Comparison of ENCODE assay signal across 1 cellular context in genomic region chr3:196180346-196180745, GRCh38.
TF ChIP-seq lines count a peak whose summit lies in the region.

No MANE protein-coding gene starts in this region.

TF ChIP-seq in GM12878, 131 proteins besides CTCF, POLR2A, EP300 and RAD21:
- no peak for TF ChIP-seq RBBP5 (conservative IDR thresholded peaks at IDR 0.05)
- TF ChIP-seq ZSCAN29 (IDR thresholded peaks at IDR 0.05) = no peak
- TF ChIP-seq NR2F1 (conservative IDR thresholded peaks at IDR 0.05) = no peak
- no peak for TF ChIP-seq CEBPB (IDR thresholded peaks at IDR 0.05; ENCODE audit: borderline replicate concordance in 1 of 2, low read depth in 2 of 2, low read length in 2 of 2)
- no peak for TF ChIP-seq SPI1 (IDR thresholded peaks at IDR 0.05; ENCODE audit: borderline replicate concordance, insufficient read depth, low read depth, low read length)
- TF ChIP-seq BCL11A (IDR thresholded peaks at IDR 0.05; ENCODE audit: low read depth, low read length) = no peak
- no peak for TF ChIP-seq MYC (IDR thresholded peaks at IDR 0.05; ENCODE audit: insufficient read depth, insufficient read length, insufficient replicate concordance, low read length, severe bottlenecking)
- TF ChIP-seq PRDM15 (CRISPR knock-in tag; IDR thresholded peaks at IDR 0.05) = no peak
- no peak for TF ChIP-seq BCL3 (IDR thresholded peaks at IDR 0.05; ENCODE audit: borderline replicate concordance, insufficient read depth, low read depth, low read length, poor library complexity, severe bottlenecking)
- no peak for TF ChIP-seq USF1 (IDR thresholded peaks at IDR 0.05; ENCODE audit: borderline replicate concordance, extremely low read length, insufficient read depth, low read depth, low read length)
- TF ChIP-seq CBX5 (IDR thresholded peaks at IDR 0.05; ENCODE audit: low read depth) = no peak
- TF ChIP-seq SRF (IDR thresholded peaks at IDR 0.05; ENCODE audit: low read depth in 2 of 2, low read length in 2 of 2) = no peak
- no peak for TF ChIP-seq YY1 (IDR thresholded peaks at IDR 0.05; ENCODE audit: low read depth, low read length)
- TF ChIP-seq BHLHE40 (IDR thresholded peaks at IDR 0.05; ENCODE audit: borderline replicate concordance in 1 of 2, low read depth in 2 of 2, low read length in 1 of 2) = no peak
- TF ChIP-seq TAF1 (IDR thresholded peaks at IDR 0.05; ENCODE audit: borderline replicate concordance, low read depth, low read length) = no peak
- TF ChIP-seq POLR2AphosphoS2 (IDR thresholded peaks at IDR 0.05; ENCODE audit: low read depth, low read length) = no peak
- no peak for TF ChIP-seq MAX (IDR thresholded peaks at IDR 0.05; ENCODE audit: low read depth, low read length)
- TF ChIP-seq PAX5 (IDR thresholded peaks at IDR 0.05; ENCODE audit: borderline replicate concordance, low read depth, low read length) = no peak
TF ChIP-seq in GM12878: peak in this region for 0.
